8 cellular contexts compared by ENCODE assay signal in the genomic region with DNA sequence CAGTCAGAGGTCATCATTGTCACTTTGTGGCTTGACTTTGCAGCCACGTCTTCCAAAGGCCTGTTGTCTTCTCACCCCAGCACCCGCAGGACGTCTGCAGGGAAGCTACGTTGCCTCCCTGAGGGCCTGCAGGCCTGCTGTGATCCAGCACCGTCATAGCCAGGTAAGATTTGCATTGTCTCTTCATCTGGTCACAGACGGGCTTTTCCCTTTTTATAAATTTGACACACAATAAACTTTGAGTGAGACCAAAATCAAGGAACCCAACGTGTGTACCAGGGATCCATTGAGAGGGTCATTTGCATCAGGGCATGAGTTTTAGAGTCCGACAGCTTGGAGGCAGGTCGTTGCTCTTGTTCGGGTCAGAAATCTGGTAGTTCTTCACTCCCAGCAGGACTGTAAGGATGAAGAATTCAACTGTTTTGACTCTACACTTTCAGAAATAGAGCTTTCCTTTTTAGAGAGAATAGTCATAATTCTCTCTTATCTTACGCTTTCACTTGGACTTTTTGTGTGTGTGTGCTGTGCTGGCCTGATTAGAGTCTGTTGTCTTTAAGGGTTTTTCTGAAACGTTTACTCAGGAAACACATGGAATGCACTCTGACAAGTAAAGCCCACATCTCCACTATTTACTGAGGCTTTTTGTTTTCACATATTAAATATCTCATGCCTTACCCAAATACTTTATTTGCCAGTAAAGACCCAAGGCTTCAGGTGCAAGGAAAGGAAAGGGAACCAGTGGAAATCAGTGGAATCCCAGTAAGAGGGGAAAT.
DNase-seq lines count a peak whose midpoint lies in the region; ATAC-seq and TF ChIP-seq lines count a peak whose summit lies in the region.

No MANE protein-coding gene starts in this region.

- no peak overlapping the region for H3K14ac ChIP-seq in neuronal stem cell (ENCODE audit: low read length)

- no peak overlapping the region for H2BK5ac ChIP-seq in neuronal stem cell (ENCODE audit: low read length)

- H3K4me3 ChIP-seq in neuronal stem cell (ENCODE audit: low read length in 2 of 2) = no peak overlapping the region
- no peak overlapping the region for H3K4me3 ChIP-seq in A673 (ENCODE audit: low read depth, low read length, poor library complexity, severe bottlenecking)

- H3K23ac ChIP-seq in neuronal stem cell (ENCODE audit: low read depth, low read length, poor library complexity) = no peak overlapping the region

- no peak overlapping the region for H3K9ac ChIP-seq in neuronal stem cell (ENCODE audit: low read depth, low read length, poor library complexity)

- no CpG with 5 or more reads among the region's 12 CpGs for WGBS in neuronal stem cell (ENCODE audit: extremely low coverage in 2 of 2, insufficient read length in 2 of 2, insufficient replicate concordance in 1 of 2), 2 donors

- BruUV-seq in A673 (replicated peaks; lab: Mats Ljungman, UMichigan) = no TSS peak

- H4K91ac ChIP-seq in neuronal stem cell (ENCODE audit: low read depth, low read length, poor library complexity) = no peak overlapping the region

- H3K4me1 ChIP-seq in neuronal stem cell (ENCODE audit: control insufficient read depth in 2 of 2, insufficient read depth in 1 of 2, low read depth in 1 of 2, low read length in 2 of 2) (no peaks in the 10 kb centered on the region), A673 (ENCODE audit: insufficient read depth, low read length, poor library complexity, severe bottlenecking) (no peaks in the 10 kb centered on the region)

- H3K4me2 ChIP-seq in neuronal stem cell (ENCODE audit: insufficient read depth, low read length, poor library complexity, severe bottlenecking) = no peak overlapping the region

- DNase-seq in activated CD8-positive, alpha-beta memory T cell treated with anti-CD3 and anti-CD28 coated beads for 24 hours = peak; percentile 76
- DNase-seq in neuronal stem cell (ENCODE audit: low spot score) (no peak), A673 (ENCODE audit: low spot score) (no peak), DMS114 treated with DMSO at 0.1 percent for 48 hours (lab: John Stamatoyannopoulos, UW; ENCODE audit: unreplicated experiment) (no peak), NCI-H1092 treated with DMSO at 0.1 percent for 48 hours (lab: John Stamatoyannopoulos, UW) (no peak)

- no peak overlapping the region for H2BK120ac ChIP-seq in neuronal stem cell (ENCODE audit: low read depth, low read length)

- H2AK5ac ChIP-seq in neuronal stem cell (ENCODE audit: low read depth, low read length) = no peak overlapping the region

- no peak overlapping the region for H2BK12ac ChIP-seq in neuronal stem cell (ENCODE audit: low read length)

- H3K27ac ChIP-seq in neuronal stem cell (replicated peaks; ENCODE audit: low read length) = no peak overlapping the region
- no peak overlapping the region for H3K27ac ChIP-seq in A673 (ENCODE audit: low read depth, low read length, poor library complexity, severe bottlenecking)

- no peak overlapping the region for H3K4ac ChIP-seq in neuronal stem cell (ENCODE audit: low read length)

- no peak overlapping the region for H4K8ac ChIP-seq in neuronal stem cell (ENCODE audit: low read depth, low read length)

- no peak overlapping the region for H2BK15ac ChIP-seq in neuronal stem cell (ENCODE audit: low read length)

- H3K9me3 ChIP-seq in neuronal stem cell (replicated peaks in 1 of 2; ENCODE audit: control insufficient read depth in 2 of 2, insufficient read depth in 1 of 2, low read depth in 1 of 2, low read length in 2 of 2) (no peaks in the 10 kb centered on the region), A673 (ENCODE audit: low read depth, low read length, poor library complexity, severe bottlenecking) (no peaks in the 10 kb centered on the region)

- no peaks in the 10 kb centered on the region for H3K36me3 ChIP-seq in neuronal stem cell (replicated peaks in 1 of 2; ENCODE audit: control insufficient read depth in 2 of 2, insufficient read depth in 2 of 2, low read length in 2 of 2)
- no peaks in the 10 kb centered on the region for H3K36me3 ChIP-seq in A673 (ENCODE audit: insufficient read depth, low read length, poor library complexity, severe bottlenecking)

- H3K79me1 ChIP-seq in neuronal stem cell (ENCODE audit: low read depth, low read length) = no peaks in the 10 kb centered on the region

- POLR2A ChIA-PET in A673 (lab: Charles Lee; ENCODE audit: low non-redundant PET) = no interaction called here

- peaks cover 0 to 10% (median 0%) of the 10 kb centered on the region in 3 experiments for H3K27me3 ChIP-seq in neuronal stem cell (ENCODE audit: control insufficient read depth in 3 of 3, insufficient read depth in 3 of 3, low read depth in 1 of 3, low read length in 3 of 3)
- peaks cover 10% of the 10 kb centered on the region for H3K27me3 ChIP-seq in A673 (replicated peaks; ENCODE audit: insufficient read depth, low read depth, low read length, poor library complexity)

- TF ChIP-seq CTCF in A673 (conservative IDR thresholded peaks at IDR 0.05; ENCODE audit: low read depth, low read length) = no peak

- CTCF ChIA-PET in A673 (lab: Charles Lee) = no interaction called here

- peak overlapping the region; percentile 13 for H2AFZ ChIP-seq in neuronal stem cell (ENCODE audit: low read length)

- intact Hi-C loops in A673 (cut with micrococcal nuclease; ENCODE audit: unreplicated experiment) = no loop called here

- ATAC-seq in GM18907 (IDR thresholded peaks at IDR 0.05; ENCODE audit: unreplicated experiment) = peak; percentile 68
- ATAC-seq in HG03095 (IDR thresholded peaks at IDR 0.05; ENCODE audit: unreplicated experiment) = peak; percentile 85
- no peak for ATAC-seq in HG03097 (IDR thresholded peaks at IDR 0.05; ENCODE audit: low FRiP score, unreplicated experiment)

- no peak overlapping the region for H3K18ac ChIP-seq in neuronal stem cell (ENCODE audit: low read length)
